Comparison of ENCODE assay signal across 9 cellular contexts in genomic region chr21:14591882-14592281, GRCh38. TPM values are rescaled to one million over a fixed set of nuclear protein-coding genes. Genes with fewer than 3 reads are reported as not detected.
DNase-seq lines count a peak whose midpoint lies in the region; ATAC-seq, FAIRE-seq and TF ChIP-seq lines count a peak whose summit lies in the region.
"Had no signal": no experiment of that assay in that cellular context is flagged by ENCODE, and none has a peak within 500 bp of the region (broad histone marks: within the 10 kb centered on the region; RNA-seq: fewer than 3 reads in every experiment).

No MANE protein-coding gene starts in this region.

- DNase-seq in NCI-H460 (ENCODE audit: extremely low read depth, low read depth): peak; percentile 33
- DNase-seq in H1 (ENCODE audit: low read depth in 1 of 2, low spot score in 2 of 2): no peak
- peak; percentile 80 for DNase-seq in posterior vena cava (ENCODE audit: low spot score)
- no peak for DNase-seq in mammary epithelial cell
- no peak for DNase-seq in HFFc6
- DNase-seq in NCI-H2171 (lab: John Stamatoyannopoulos, UW): no peak
- DNase-seq: IMR-90 had no signal

- H2BK20ac ChIP-seq in H1 (ENCODE audit: low read length): no peak overlapping the region

- no peak overlapping the region for H3K4me2 ChIP-seq in H1 (ENCODE audit: insufficient read depth in 1 of 2, low read depth in 2 of 2, low read length in 2 of 2)
- H3K4me2 ChIP-seq in mammary epithelial cell (ENCODE audit: insufficient read depth, low read depth, low read length): no peak overlapping the region

- H3K9ac ChIP-seq in H1 (replicated peaks in 1 of 4; ENCODE audit: extremely low read depth in 1 of 4, low read depth in 3 of 4, low read length in 3 of 4) (no peak overlapping the region), mammary epithelial cell (ENCODE audit: insufficient read depth, low read length) (no peak overlapping the region)

- no peaks in the 10 kb centered on the region for H3K79me2 ChIP-seq in H1 (ENCODE audit: control insufficient read depth in 1 of 2, insufficient read depth in 2 of 2, low read length in 2 of 2)
- no peaks in the 10 kb centered on the region for H3K79me2 ChIP-seq in mammary epithelial cell (ENCODE audit: insufficient read depth, low read length)

- no peaks in the 10 kb centered on the region for H3K4me1 Mint-ChIP-seq in HFFc6 (ENCODE audit: low read depth)

- H3K36me3 ChIP-seq in H1 (ENCODE audit: control insufficient read depth in 2 of 4, insufficient read depth in 4 of 4, low read length in 3 of 4) (no peaks in the 10 kb centered on the region), mammary epithelial cell (ENCODE audit: insufficient read depth, low read length) (no peaks in the 10 kb centered on the region)

- 0 out of 2 replicates have a peak overlapping the region, but pooled peaks have one; percentile 77 for H2AFZ ChIP-seq in H1 (ENCODE audit: low read length)
- no peak overlapping the region for H2AFZ ChIP-seq in mammary epithelial cell (ENCODE audit: low read depth, low read length)

- H2AK5ac ChIP-seq in H1 (ENCODE audit: low read depth, low read length): no peak overlapping the region

- H3K27me3 ChIP-seq in H1 (replicated peaks in 1 of 4; ENCODE audit: control insufficient read depth in 3 of 4, extremely low read depth in 1 of 4, insufficient read depth in 3 of 4, low read length in 3 of 4) (no peaks in the 10 kb centered on the region), mammary epithelial cell (ENCODE audit: insufficient read depth, low read length) (peaks cover 2% of the 10 kb centered on the region)

- H3K27me3 Mint-ChIP-seq in HFFc6 (ENCODE audit: insufficient read depth): no peaks in the 10 kb centered on the region

- no peak overlapping the region for H4K8ac ChIP-seq in H1 (ENCODE audit: extremely low read depth, insufficient read depth, low read length)

- intact Hi-C loops in posterior vena cava (cut with DNase I): no loop called here
- intact Hi-C loops in mammary epithelial cell (cut with micrococcal nuclease): no loop called here

- H3K18ac ChIP-seq in H1 (ENCODE audit: extremely low read depth, low read length): no peak overlapping the region

- TF ChIP-seq RAD21 in H1 (IDR thresholded peaks at IDR 0.05 in 1 of 2, conservative IDR thresholded peaks at IDR 0.05 in 1 of 2; ENCODE audit: low read depth in 2 of 2, low read length in 2 of 2): no peak

- no peak for TF ChIP-seq EP300 in H1 (IDR thresholded peaks at IDR 0.05; ENCODE audit: borderline replicate concordance in 1 of 2, low read depth in 2 of 2, low read length in 2 of 2)

- H3K27ac ChIP-seq in H1 (ENCODE audit: low read depth, low read length) (no peak overlapping the region), mammary epithelial cell (ENCODE audit: insufficient read depth, low read depth, low read length) (no peak overlapping the region)

- peak; percentile 63 for ATAC-seq in GM18907 (IDR thresholded peaks at IDR 0.05; ENCODE audit: unreplicated experiment)
- no peak for ATAC-seq in HG03039 (IDR thresholded peaks at IDR 0.05; ENCODE audit: unreplicated experiment)

- H3K4me1 ChIP-seq in H1 (replicated peaks in 1 of 4; ENCODE audit: control insufficient read depth in 3 of 4, insufficient read depth in 4 of 4, low read length in 3 of 4) (no peaks in the 10 kb centered on the region), mammary epithelial cell (ENCODE audit: insufficient read depth, low read length) (no peaks in the 10 kb centered on the region)

- H3K14ac ChIP-seq in H1 (ENCODE audit: insufficient read length): no peak overlapping the region

- H4K5ac ChIP-seq in H1 (ENCODE audit: insufficient read length, low read depth, low read length): no peak overlapping the region

- H2BK5ac ChIP-seq in H1 (ENCODE audit: low read depth, low read length): no peak overlapping the region

- H3K4me3 ChIP-seq in H1 (ENCODE audit: extremely low read depth in 1 of 4, insufficient read depth in 2 of 4, low read depth in 3 of 4, low read length in 4 of 4) (no peak overlapping the region), mammary epithelial cell (replicated peaks in 1 of 3; ENCODE audit: insufficient read depth in 1 of 3, low read depth in 2 of 3, low read length in 3 of 3) (no peak overlapping the region)

- H3K4me3 Mint-ChIP-seq in HFFc6: no peak overlapping the region

- TF ChIP-seq POLR2A in H1 (IDR thresholded peaks at IDR 0.05; ENCODE audit: control extremely low read depth in 1 of 2, low read depth in 2 of 2, low read length in 2 of 2): no peak

- H2BK12ac ChIP-seq in H1 (ENCODE audit: low read depth, low read length): no peak overlapping the region

- in situ Hi-C loops in mammary epithelial cell (cut with MboI; ENCODE audit: low sequenced_read_pairs in 2 of 2): no loop called here

- TF ChIP-seq CTCF in H1 (IDR thresholded peaks at IDR 0.05; ENCODE audit: control extremely low read depth in 1 of 3, insufficient read depth in 1 of 3, low read depth in 1 of 3, low read length in 3 of 3) (no peak), mammary epithelial cell (conservative IDR thresholded peaks at IDR 0.05 in 1 of 2, IDR thresholded peaks at IDR 0.05 in 1 of 2; ENCODE audit: extremely low read depth in 1 of 2, insufficient read depth in 1 of 2, low read depth in 1 of 2, low read length in 2 of 2) (no peak), HFFc6 (IDR thresholded peaks at IDR 0.05) (no peak)

- H3K23ac ChIP-seq in H1 (ENCODE audit: insufficient read length): no peak overlapping the region

- dilution Hi-C loops in mammary epithelial cell (cut with HindIII; ENCODE audit: low sequenced_read_pairs): no loop called here

- no peak overlapping the region for H3K4ac ChIP-seq in H1 (replicated peaks; ENCODE audit: insufficient read length, low read depth, low read length)

- POLR2A ChIA-PET in H1 (lab: Charles Lee; ENCODE audit: partially characterized antibody): no interaction called here

- no peak overlapping the region for H3K27ac Mint-ChIP-seq in HFFc6

- H4K91ac ChIP-seq in H1 (replicated peaks; ENCODE audit: insufficient read length, low read length): no peak overlapping the region

- H3K9me3 Mint-ChIP-seq in HFFc6: peaks cover 13% of the 10 kb centered on the region

- BruUV-seq in mammary epithelial cell (replicated peaks; lab: Mats Ljungman, UMichigan): no TSS peak

- H3K79me1 ChIP-seq in H1 (ENCODE audit: low read depth, low read length): no peaks in the 10 kb centered on the region

- H4K20me1 ChIP-seq in H1 (replicated peaks in 1 of 2; ENCODE audit: control insufficient read depth in 1 of 2, insufficient read depth in 2 of 2, low read length in 2 of 2) (no peaks in the 10 kb centered on the region), mammary epithelial cell (ENCODE audit: insufficient read depth, low read length) (no peaks in the 10 kb centered on the region)

- no peaks in the 10 kb centered on the region for H3K36me3 Mint-ChIP-seq in HFFc6 (ENCODE audit: low read depth)

- no peak overlapping the region for H3K56ac ChIP-seq in H1 (replicated peaks; ENCODE audit: insufficient read length, low read depth, low read length)

- CTCF ChIA-PET in H1 (lab: Charles Lee; ENCODE audit: partially characterized antibody): interaction anchor here (1.0 kb wide), 1 partner anchor 186 kb away, joined by 3 read pairs; no protein-coding TSS in a partner anchor
- CTCF ChIA-PET in mammary epithelial cell (lab: Charles Lee; ENCODE audit: low non-redundant PET): interaction anchor here (0.6 kb wide), 1 partner anchor 212 kb away, joined by 4 read pairs; no protein-coding TSS in a partner anchor

- H2BK120ac ChIP-seq in H1 (replicated peaks; ENCODE audit: low read depth, low read length): no peak overlapping the region

- no peaks in the 10 kb centered on the region for H3K23me2 ChIP-seq in H1 (ENCODE audit: low read depth, low read length)

- no peak overlapping the region for H2BK15ac ChIP-seq in H1 (ENCODE audit: low read length)

- H3K9me3 ChIP-seq in H1 (ENCODE audit: insufficient read depth in 2 of 2, low read depth in 1 of 2, low read length in 1 of 2) (peaks cover 0 to 3% of the 10 kb centered on the region in 2 experiments; a peak in 2 of 4 replicates), mammary epithelial cell (replicated peaks; ENCODE audit: insufficient read depth, low read length) (no peaks in the 10 kb centered on the region)

- WGBS in H1 (ENCODE audit: extremely low coverage in 1 of 2, insufficient coverage in 1 of 2, insufficient read length in 1 of 2, insufficient replicate concordance in 2 of 2, low coverage in 1 of 2, low lambda C conversion rate in 2 of 2, missing lambda C conversion rate in 1 of 2), 2 experiments: 100% methylated on average over 2 of the region's 2 CpGs; no CpG with 5 or more reads in 1 of the 2 experiments
- WGBS in mammary epithelial cell (ENCODE audit: low coverage, missing lambda C conversion rate): 80% methylated on average over 2 of the region's 2 CpGs

- FAIRE-seq in H1 (lab: Jason Lieb, UNC): no peak

TF ChIP-seq in H1, 55 proteins besides CTCF, POLR2A, EP300 and RAD21 (continues in another document):
- TF ChIP-seq POU5F1 (IDR thresholded peaks at IDR 0.05; ENCODE audit: low read depth, low read length) (no peak), TCF12 (IDR thresholded peaks at IDR 0.05; ENCODE audit: low read depth, low read length) (no peak), PHF8 (conservative IDR thresholded peaks at IDR 0.05; ENCODE audit: low read depth, low read length) (no peak), RNF2 (IDR thresholded peaks at IDR 0.05; ENCODE audit: borderline replicate concordance, low read depth, low read length, missing control alignments, poor library complexity, severe bottlenecking) (no peak), ASH2L (IDR thresholded peaks at IDR 0.05; ENCODE audit: low read length) (no peak)

RNA-seq across cellular contexts. Expression of gene SAMSN1, which starts 45.8 kb away (rescaled TPM):
- total RNA-seq in NCI-H460 (2014; rRNA removed; shearing (Covaris generic)): not detected in 2 replicates
- not detected in 2 replicates for polyA plus RNA-seq in NCI-H460 (2014; cell fraction: nucleus; rRNA removed)
- total RNA-seq in H1 (2021; fragmentation: NEBNext Ultra II Directional; extraction: Animal tissue kit (Norgen Biotek cat#: 25700)): 2.4 and 3.0 TPM in 2 replicates
- polyA plus RNA-seq in H1 (2011; rRNA removed) (0.30 and 0.50 TPM in 2 replicates), mammary epithelial cell (not detected)
- 0.58 TPM for polyA plus RNA-seq in H1 (2011; cell fraction: cytosol; rRNA removed)
- polyA plus RNA-seq in H1 (2011; cell fraction: nucleus; rRNA removed): 0.33 TPM
- 0.76 to 3.1 TPM (median 1.7 TPM) in 4 replicates for polyA plus RNA-seq in H1 (2012, experiment 1 of 2)
- polyA plus RNA-seq in H1 (2012, experiment 2 of 2): 0.25 TPM
- 15.5 TPM for polyA plus RNA-seq in H1 (2013, experiment 1 of 2)
- 14.0 TPM for polyA plus RNA-seq in H1 (2013, experiment 2 of 2)
- polyA minus RNA-seq in H1 (2011; rRNA and poly(A)+ RNA removed): 0.88 and 1.0 TPM in 2 replicates
- not detected for polyA minus RNA-seq in H1 (2011; cell fraction: cytosol; rRNA and poly(A)+ RNA removed)
- 4.5 TPM for polyA minus RNA-seq in H1 (2011; cell fraction: nucleus; rRNA and poly(A)+ RNA removed)
- total RNA-seq in posterior vena cava (10 to 100 TPM; 10.1 to 12.8 TPM), mammary epithelial cell (not detected)
- polyA minus RNA-seq in mammary epithelial cell: not detected
- total RNA-seq in HFFc6 (2021; fragmentation: NEBNext Ultra II Directional; extraction: Animal tissue kit (Norgen Biotek cat#: 25700)): not detected
- total RNA-seq: IMR-90 had no signal
- polyA plus RNA-seq: IMR-90 had no signal

Comparison
In these comparisons a context has a peak if more than half of its experiments do, and no peak if none do; other contexts are left out.
1. DNase-seq: peak in NCI-H460 (single experiment) and posterior vena cava (single experiment); none in H1 (0 of 2), mammary epithelial cell (single experiment), HFFc6 (single experiment) and NCI-H2171 (single experiment).